11 cellular contexts compared by ENCODE assay signal in the genomic region with DNA sequence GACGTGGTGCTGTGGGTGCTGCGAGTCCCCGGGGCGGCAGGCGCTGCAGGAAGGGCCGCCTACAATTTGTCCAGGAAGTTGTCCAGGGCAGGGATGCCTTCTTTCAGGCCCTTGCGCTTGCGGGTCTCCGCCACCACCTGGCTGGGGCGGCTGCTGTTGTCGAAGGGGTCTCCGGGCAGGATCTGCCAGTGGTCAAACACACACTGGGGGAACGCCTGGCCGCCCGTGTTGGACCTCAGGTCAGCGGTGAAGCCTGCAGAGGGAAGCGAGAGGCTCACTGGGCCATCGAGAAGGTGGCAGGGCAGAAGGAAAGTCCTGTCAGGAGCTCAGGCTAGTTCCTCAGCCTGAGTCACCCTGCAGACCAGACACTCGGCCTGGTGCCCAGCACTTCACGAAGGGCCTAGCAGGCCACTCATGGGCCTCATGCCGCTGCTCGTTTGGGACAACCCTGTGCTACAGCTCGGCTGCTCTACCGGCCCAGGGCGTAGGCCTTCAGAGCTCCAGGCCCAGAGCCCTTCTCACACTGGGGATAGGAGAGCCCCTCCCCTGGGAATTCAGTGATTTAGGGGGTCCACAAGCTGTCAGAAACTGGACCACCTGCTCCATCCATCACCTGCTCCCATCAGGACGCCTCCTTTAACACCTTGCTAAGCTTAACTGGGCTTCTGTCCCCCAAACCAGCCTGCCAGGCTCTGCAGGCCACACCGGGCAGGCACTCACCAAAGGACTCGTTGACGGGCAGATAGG. TPM values are rescaled to one million over a fixed set of nuclear protein-coding genes. Genes with fewer than 3 reads are reported as not detected.
A peak's percentile ranks its signal among the peaks of the same experiment; 100 is the strongest.
DNase-seq lines count a peak whose midpoint lies in the region; ATAC-seq and TF ChIP-seq lines count a peak whose summit lies in the region.
"Had no signal": no experiment of that assay in that cellular context is flagged by ENCODE, and none has a peak within 500 bp of the region (broad histone marks: within the 10 kb centered on the region; RNA-seq: fewer than 3 reads in every experiment).

No MANE protein-coding gene starts in this region.

- H2BK5ac ChIP-seq in IMR-90 (ENCODE audit: low read depth, low read length, poor library complexity, severe bottlenecking): no peak overlapping the region

- no peak overlapping the region for H2AK9ac ChIP-seq in IMR-90 (replicated peaks; ENCODE audit: low read depth, low read length, poor library complexity)

- TF ChIP-seq POLR2A in IMR-90 (IDR thresholded peaks at IDR 0.05; ENCODE audit: low read depth, low read length): no peak

- TSS peak; percentile 92 for BruUV-seq in IMR-90 (replicated peaks; lab: Mats Ljungman, UMichigan)
- TSS peak; percentile 37 for BruUV-seq in mammary epithelial cell (replicated peaks; lab: Mats Ljungman, UMichigan)

- H3K36me3 ChIP-seq in IMR-90 (ENCODE audit: control insufficient read depth, insufficient read depth, low read length) (peaks cover 67% of the 10 kb centered on the region), mammary epithelial cell (ENCODE audit: insufficient read depth, low read length) (peaks cover 52% of the 10 kb centered on the region)

- H2BK20ac ChIP-seq in IMR-90 (ENCODE audit: low read depth, low read length): no peak overlapping the region

- H2BK120ac ChIP-seq in IMR-90 (ENCODE audit: low read depth, low read length): no peak overlapping the region

- H3K18ac ChIP-seq in IMR-90 (ENCODE audit: low read depth, low read length): no peak overlapping the region

- ATAC-seq in IMR-90 (ENCODE audit: low read depth) (no peak), HG02981 (IDR thresholded peaks at IDR 0.05; ENCODE audit: unreplicated experiment) (no peak), GM18909 (IDR thresholded peaks at IDR 0.05; ENCODE audit: poor library complexity, unreplicated experiment) (no peak)

- H4K91ac ChIP-seq in IMR-90 (ENCODE audit: insufficient read depth, low read depth, low read length): no peak overlapping the region

- intact Hi-C loops in IMR-90 (cut with micrococcal nuclease): no loop called here
- intact Hi-C loops in mammary epithelial cell (cut with micrococcal nuclease): no loop called here
- intact Hi-C loops in posterior vena cava (cut with DNase I): no loop called here

- no peak for TF ChIP-seq RAD21 in IMR-90 (IDR thresholded peaks at IDR 0.05; ENCODE audit: low read length)

- no peak overlapping the region for H3K4ac ChIP-seq in IMR-90 (ENCODE audit: low read depth, low read length)

- no peaks in the 10 kb centered on the region for H3K4me1 ChIP-seq in IMR-90 (ENCODE audit: control insufficient read depth, insufficient read depth, low read length)
- H3K4me1 ChIP-seq in mammary epithelial cell (ENCODE audit: insufficient read depth, low read length): peaks cover 15% of the 10 kb centered on the region
- H3K4me1 ChIP-seq: parathyroid adenoma had no signal

- no peak overlapping the region for H3K14ac ChIP-seq in IMR-90 (replicated peaks; ENCODE audit: low read depth, low read length)

- no peak overlapping the region for H3K23ac ChIP-seq in IMR-90 (ENCODE audit: low read depth, low read length)

- H3K4me3 ChIP-seq in IMR-90 (ENCODE audit: insufficient read depth, low read depth, low read length) (no peak overlapping the region), mammary epithelial cell (replicated peaks in 1 of 3; ENCODE audit: insufficient read depth in 1 of 3, low read depth in 2 of 3, low read length in 3 of 3) (no peak overlapping the region)

- H3K4me2 ChIP-seq in IMR-90 (ENCODE audit: low read depth, low read length) (no peak overlapping the region), mammary epithelial cell (ENCODE audit: insufficient read depth, low read depth, low read length) (no peak overlapping the region)

- TF ChIP-seq CTCF in IMR-90 (conservative IDR thresholded peaks at IDR 0.05; ENCODE audit: low read depth, low read length) (no peak), mammary epithelial cell (conservative IDR thresholded peaks at IDR 0.05 in 1 of 2, IDR thresholded peaks at IDR 0.05 in 1 of 2; ENCODE audit: extremely low read depth in 1 of 2, insufficient read depth in 1 of 2, low read depth in 1 of 2, low read length in 2 of 2) (no peak)

- WGBS in IMR-90 (ENCODE audit: extremely low coverage in 2 of 2, insufficient read length in 1 of 2), 2 experiments: 91% methylated on average over 16 of the region's 29 CpGs; no CpG with 5 or more reads in 1 of the 2 experiments
- 91% methylated on average over 26 of the region's 29 CpGs for WGBS in mammary epithelial cell (ENCODE audit: low coverage, missing lambda C conversion rate)

- peaks cover 82% of the 10 kb centered on the region for H4K20me1 ChIP-seq in IMR-90 (ENCODE audit: insufficient read depth, low read length)
- H4K20me1 ChIP-seq in mammary epithelial cell (ENCODE audit: insufficient read depth, low read length): peaks cover 51% of the 10 kb centered on the region

- no peak overlapping the region for H4K8ac ChIP-seq in IMR-90 (ENCODE audit: low read depth in 2 of 2, low read length in 2 of 2)

- H4K5ac ChIP-seq in IMR-90 (ENCODE audit: low read depth, low read length): no peak overlapping the region

- no peak overlapping the region for H2BK15ac ChIP-seq in IMR-90 (ENCODE audit: low read depth, low read length)

- no peaks in the 10 kb centered on the region for H3K9me3 ChIP-seq in IMR-90 (ENCODE audit: control insufficient read depth, insufficient read depth, low read length)
- H3K9me3 ChIP-seq in mammary epithelial cell (replicated peaks; ENCODE audit: insufficient read depth, low read length): no peaks in the 10 kb centered on the region

- peaks cover 14 to 63% of the 10 kb centered on the region in 2 experiments for H3K79me1 ChIP-seq in IMR-90 (ENCODE audit: low read depth in 1 of 2, low read length in 2 of 2)

- peaks cover 11% of the 10 kb centered on the region; the same call in 1 of the 2 replicates for H3K9me1 ChIP-seq in IMR-90 (ENCODE audit: insufficient read depth, low read length)

- H3K27me3 ChIP-seq in IMR-90 (ENCODE audit: control insufficient read depth, insufficient read depth, low read length) (no peaks in the 10 kb centered on the region), mammary epithelial cell (ENCODE audit: insufficient read depth, low read length) (no peaks in the 10 kb centered on the region)

- CTCF ChIA-PET in IMR-90 (lab: Yijun Ruan, JAX) (no interaction called here), mammary epithelial cell (lab: Charles Lee; ENCODE audit: low non-redundant PET) (no interaction called here)

- dilution Hi-C loops in IMR-90 (cut with HindIII; ENCODE audit: low sequenced_read_pairs, unreplicated experiment): no loop called here
- dilution Hi-C loops in mammary epithelial cell (cut with HindIII; ENCODE audit: low sequenced_read_pairs): no loop called here

- H3K27ac ChIP-seq in IMR-90 (ENCODE audit: insufficient read depth, low read length) (no peak overlapping the region), mammary epithelial cell (ENCODE audit: insufficient read depth, low read depth, low read length) (no peak overlapping the region)
- H3K27ac ChIP-seq: parathyroid adenoma had no signal

- H2AK5ac ChIP-seq in IMR-90 (ENCODE audit: low read depth, low read length): no peak overlapping the region

- DNase-seq in DMS53 (lab: John Stamatoyannopoulos, UW) (peak; percentile 35), DMS53 treated with DMSO at 0.1 percent for 48 hours (lab: John Stamatoyannopoulos, UW; ENCODE audit: unreplicated experiment) (no peak), IMR-90 (no peak), mammary epithelial cell (no peak), posterior vena cava (ENCODE audit: low spot score) (peak; percentile 94), amygdala (lab: John Stamatoyannopoulos, UW) (no peak)
- DNase-seq: activated CD4-positive, alpha-beta memory T cell treated with anti-CD3 and anti-CD28 coated beads for 36 hours had no signal

- POLR2A ChIA-PET in IMR-90 (lab: Charles Lee; ENCODE audit: unreplicated experiment): no interaction called here

- H2AFZ ChIP-seq in IMR-90 (replicated peaks; ENCODE audit: low read length, poor library complexity) (peak overlapping the region; percentile 51), mammary epithelial cell (ENCODE audit: low read depth, low read length) (no peak overlapping the region)
- H2AFZ ChIP-seq: parathyroid adenoma had no signal

- in situ Hi-C loops in IMR-90 (cut with MboI; ENCODE audit: low sequenced_read_pairs): no loop called here
- in situ Hi-C loops in mammary epithelial cell (cut with MboI; ENCODE audit: low sequenced_read_pairs in 2 of 2): no loop called here

- no peak overlapping the region for H3K9ac ChIP-seq in IMR-90 (ENCODE audit: low read depth, low read length)
- no peak overlapping the region for H3K9ac ChIP-seq in mammary epithelial cell (ENCODE audit: insufficient read depth, low read length)
- H3K9ac ChIP-seq: parathyroid adenoma had no signal

- H3K79me2 ChIP-seq in mammary epithelial cell (ENCODE audit: insufficient read depth, low read length): peaks cover 66% of the 10 kb centered on the region

- no peak overlapping the region for H3K56ac ChIP-seq in IMR-90 (ENCODE audit: extremely low read depth, insufficient read depth, low read length)

RNA-seq across cellular contexts. Expression of a gene that starts 5.8 kb away (rescaled TPM):
- total RNA-seq in IMR-90 (2012; rRNA removed) (128 and 145 TPM in 2 replicates), mammary epithelial cell (10 to 100 TPM; 69.2 to 99.9 TPM), posterior vena cava (10 to 100 TPM; 64.5 to 94.9 TPM)
- polyA plus RNA-seq in IMR-90 (2012; rRNA removed) (188 and 202 TPM in 2 replicates), mammary epithelial cell (37.3 TPM)
- polyA plus RNA-seq in IMR-90 (2012; cell fraction: cytosol; rRNA removed): 189 and 293 TPM in 2 replicates
- 209 and 518 TPM in 2 replicates for polyA plus RNA-seq in IMR-90 (2012; cell fraction: nucleus; rRNA removed; ENCODE audit: low replicate concordance)
- 92.3 TPM for polyA minus RNA-seq in mammary epithelial cell

RNA-seq across cellular contexts. Expression of a gene that starts 8.6 kb away (rescaled TPM):
- 1,727 and 2,161 TPM in 2 replicates for total RNA-seq in IMR-90 (2012; rRNA removed)
- polyA plus RNA-seq in IMR-90 (2012; rRNA removed): 1,505 and 1,547 TPM in 2 replicates
- 957 and 2,460 TPM in 2 replicates for polyA plus RNA-seq in IMR-90 (2012; cell fraction: cytosol; rRNA removed)
- 805 and 1,780 TPM in 2 replicates for polyA plus RNA-seq in IMR-90 (2012; cell fraction: nucleus; rRNA removed; ENCODE audit: low replicate concordance)
- 1,000 to 10,000 TPM; 2,299 to 2,969 TPM for total RNA-seq in mammary epithelial cell
- 1,137 TPM for polyA plus RNA-seq in mammary epithelial cell
- 1,027 TPM for polyA minus RNA-seq in mammary epithelial cell
- total RNA-seq in posterior vena cava: 1,000 to 10,000 TPM; 1,536 to 1,555 TPM

RNA-seq across cellular contexts. Expression of a gene that starts 30.9 kb away (rescaled TPM):
- total RNA-seq in IMR-90 (2012; rRNA removed): 10.8 and 13.6 TPM in 2 replicates
- 12.1 and 16.6 TPM in 2 replicates for polyA plus RNA-seq in IMR-90 (2012; rRNA removed)
- 11.9 and 21.3 TPM in 2 replicates for polyA plus RNA-seq in IMR-90 (2012; cell fraction: cytosol; rRNA removed)
- polyA plus RNA-seq in IMR-90 (2012; cell fraction: nucleus; rRNA removed; ENCODE audit: low replicate concordance): 12.0 and 20.3 TPM in 2 replicates
- total RNA-seq in mammary epithelial cell: 10 to 100 TPM; 20.8 to 29.9 TPM
- polyA plus RNA-seq in mammary epithelial cell: 11.5 TPM
- polyA minus RNA-seq in mammary epithelial cell: 13.7 TPM
- total RNA-seq in posterior vena cava: 10 to 100 TPM; 14.4 to 16.1 TPM

RNA-seq across cellular contexts. Expression of a gene that starts 43.8 kb away (rescaled TPM):
- not detected in 2 replicates for total RNA-seq in IMR-90 (2012; rRNA removed)
- not detected in 2 replicates for polyA plus RNA-seq in IMR-90 (2012; rRNA removed)
- polyA plus RNA-seq in IMR-90 (2012; cell fraction: cytosol; rRNA removed): not detected in 2 replicates
- not detected in 2 replicates for polyA plus RNA-seq in IMR-90 (2012; cell fraction: nucleus; rRNA removed; ENCODE audit: low replicate concordance)
- not detected for total RNA-seq in mammary epithelial cell
- polyA plus RNA-seq in mammary epithelial cell: not detected
- polyA minus RNA-seq in mammary epithelial cell: not detected
- total RNA-seq in posterior vena cava: 1 to 10 TPM in 1 of 2 donors, under 1 TPM in 1; 0.51 to 2.3 TPM
- total RNA-seq: activated CD4-positive, alpha-beta memory T cell treated with anti-CD3 and anti-CD28 coated beads for 36 hours; kidney epithelial cell had no signal

Comparison
In these comparisons a context has a peak if more than half of its experiments do, and no peak if none do; other contexts are left out.
1. DNase-seq: peak in DMS53 (single experiment) and posterior vena cava (single experiment); none in DMS53 treated with DMSO at 0.1 percent for 48 hours (single experiment), IMR-90 (single experiment), mammary epithelial cell (single experiment) and amygdala (0 of 56).